1 cellular context compared by ENCODE assay signal in genomic region chr7:76317782-76318487, GRCh38.
TF ChIP-seq lines count a peak whose summit lies in the region.

No MANE protein-coding gene starts in this region.

TF ChIP-seq in HEK293, 187 proteins besides CTCF, POLR2A, EP300 and RAD21 (continued from another document and continues in another):
- TF ChIP-seq, protein P1, sequence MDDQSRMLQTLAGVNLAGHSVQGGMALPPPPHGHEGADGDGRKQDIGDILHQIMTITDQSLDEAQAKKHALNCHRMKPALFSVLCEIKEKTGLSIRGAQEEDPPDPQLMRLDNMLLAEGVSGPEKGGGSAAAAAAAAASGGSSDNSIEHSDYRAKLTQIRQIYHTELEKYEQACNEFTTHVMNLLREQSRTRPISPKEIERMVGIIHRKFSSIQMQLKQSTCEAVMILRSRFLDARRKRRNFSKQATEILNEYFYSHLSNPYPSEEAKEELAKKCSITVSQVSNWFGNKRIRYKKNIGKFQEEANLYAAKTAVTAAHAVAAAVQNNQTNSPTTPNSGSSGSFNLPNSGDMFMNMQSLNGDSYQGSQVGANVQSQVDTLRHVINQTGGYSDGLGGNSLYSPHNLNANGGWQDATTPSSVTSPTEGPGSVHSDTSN (CRISPR knock-in tag; IDR thresholded peaks at IDR 0.05) = no peak
- TF ChIP-seq GLI2 (tag by site-specific recombination; IDR thresholded peaks at IDR 0.05; ENCODE audit: borderline replicate concordance, low read depth) (no peak), TRIM28 (IDR thresholded peaks at IDR 0.05; ENCODE audit: borderline replicate concordance, low read length) (no peak), ZNF596 (tag by site-specific recombination; IDR thresholded peaks at IDR 0.05) (no peak), MYNN (tag by site-specific recombination; IDR thresholded peaks at IDR 0.05; ENCODE audit: borderline replicate concordance) (0 out of 2 replicates have a peak, but pooled peaks have one; percentile 68), ZNF146 (tag by site-specific recombination; IDR thresholded peaks at IDR 0.05) (no peak), ZNF639 (tag by site-specific recombination; IDR thresholded peaks at IDR 0.05) (no peak), ZNF626 (tag by site-specific recombination; IDR thresholded peaks at IDR 0.05) (no peak), ZNF530 (tag by site-specific recombination; IDR thresholded peaks at IDR 0.05; ENCODE audit: low read depth) (no peak), ATF2 (tag by site-specific recombination; IDR thresholded peaks at IDR 0.05; ENCODE audit: low read depth) (peak; percentile 87), PATZ1 (tag by site-specific recombination; IDR thresholded peaks at IDR 0.05) (peak; percentile 71), ZNF2 (tag by site-specific recombination; IDR thresholded peaks at IDR 0.05) (no peak; the same call in 1 of the 2 replicates), ZNF830 (tag by site-specific recombination; IDR thresholded peaks at IDR 0.05; ENCODE audit: low read depth) (no peak), ZNF274 (IDR thresholded peaks at IDR 0.05; ENCODE audit: low read length) (no peak), ZNF274 (tag by site-specific recombination; IDR thresholded peaks at IDR 0.05; ENCODE audit: borderline replicate concordance) (no peak), ZXDB (tag by site-specific recombination; IDR thresholded peaks at IDR 0.05) (peak; percentile 75; the same call in 1 of the 2 replicates), SALL2 (tag by site-specific recombination; IDR thresholded peaks at IDR 0.05; ENCODE audit: borderline replicate concordance) (no peak), GLIS2 (tag by site-specific recombination; IDR thresholded peaks at IDR 0.05) (peak; percentile 79), ZNF416 (tag by site-specific recombination; IDR thresholded peaks at IDR 0.05) (no peak), ZNF23 (tag by site-specific recombination; IDR thresholded peaks at IDR 0.05; ENCODE audit: borderline replicate concordance) (no peak), SP3 (tag by site-specific recombination; IDR thresholded peaks at IDR 0.05) (peak; percentile 77), ZNF48 (tag by site-specific recombination; IDR thresholded peaks at IDR 0.05) (no peak), ZNF394 (tag by site-specific recombination; IDR thresholded peaks at IDR 0.05; ENCODE audit: borderline replicate concordance) (no peak), ZNF324 (tag by site-specific recombination; IDR thresholded peaks at IDR 0.05) (no peak), ZNF529 (tag by site-specific recombination; IDR thresholded peaks at IDR 0.05; ENCODE audit: insufficient replicate concordance) (no peak), ZBTB20 (tag by site-specific recombination; IDR thresholded peaks at IDR 0.05) (peak; percentile 99), ZFHX2 (tag by site-specific recombination; conservative IDR thresholded peaks at IDR 0.05) (peak; percentile 53), ZNF558 (tag by site-specific recombination; IDR thresholded peaks at IDR 0.05) (no peak), ZNF704 (tag by site-specific recombination; IDR thresholded peaks at IDR 0.05) (no peak), ZNF211 (tag by site-specific recombination; IDR thresholded peaks at IDR 0.05; ENCODE audit: low read depth) (no peak), ZNF16 (tag by site-specific recombination; IDR thresholded peaks at IDR 0.05; ENCODE audit: low read depth) (no peak), ZNF571 (tag by site-specific recombination; IDR thresholded peaks at IDR 0.05) (no peak), ZNF785 (tag by site-specific recombination; IDR thresholded peaks at IDR 0.05) (no peak), ZNF664 (tag by site-specific recombination; IDR thresholded peaks at IDR 0.05) (no peak), ZNF133 (tag by site-specific recombination; IDR thresholded peaks at IDR 0.05) (no peak)
- TF ChIP-seq, protein P2, sequence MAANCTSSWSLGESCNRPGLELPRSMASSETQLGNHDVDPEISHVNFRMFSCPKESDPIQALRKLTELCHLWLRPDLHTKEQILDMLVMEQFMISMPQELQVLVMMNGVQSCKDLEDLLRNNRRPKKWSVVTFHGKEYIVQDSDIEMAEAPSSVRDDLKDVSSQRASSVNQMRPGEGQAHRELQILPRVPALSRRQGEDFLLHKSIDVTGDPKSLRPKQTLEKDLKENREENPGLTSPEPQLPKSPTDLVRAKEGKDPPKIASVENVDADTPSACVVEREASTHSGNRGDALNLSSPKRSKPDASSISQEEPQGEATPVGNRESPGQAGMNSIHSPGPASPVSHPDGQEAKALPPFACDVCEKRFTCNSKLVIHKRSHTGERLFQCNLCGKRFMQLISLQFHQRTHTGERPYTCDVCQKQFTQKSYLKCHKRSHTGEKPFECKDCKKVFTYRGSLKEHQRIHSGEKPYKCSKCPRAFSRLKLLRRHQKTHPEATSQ (tag by site-specific recombination; IDR thresholded peaks at IDR 0.05) = no peak
- TF ChIP-seq, protein P3, sequence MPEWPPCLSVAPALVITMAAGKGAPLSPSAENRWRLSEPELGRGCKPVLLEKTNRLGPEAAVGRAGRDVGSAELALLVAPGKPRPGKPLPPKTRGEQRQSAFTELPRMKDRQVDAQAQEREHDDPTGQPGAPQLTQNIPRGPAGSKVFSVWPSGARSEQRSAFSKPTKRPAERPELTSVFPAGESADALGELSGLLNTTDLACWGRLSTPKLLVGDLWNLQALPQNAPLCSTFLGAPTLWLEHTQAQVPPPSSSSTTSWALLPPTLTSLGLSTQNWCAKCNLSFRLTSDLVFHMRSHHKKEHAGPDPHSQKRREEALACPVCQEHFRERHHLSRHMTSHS (tag by site-specific recombination; IDR thresholded peaks at IDR 0.05) = no peak
- TF ChIP-seq, protein P4, sequence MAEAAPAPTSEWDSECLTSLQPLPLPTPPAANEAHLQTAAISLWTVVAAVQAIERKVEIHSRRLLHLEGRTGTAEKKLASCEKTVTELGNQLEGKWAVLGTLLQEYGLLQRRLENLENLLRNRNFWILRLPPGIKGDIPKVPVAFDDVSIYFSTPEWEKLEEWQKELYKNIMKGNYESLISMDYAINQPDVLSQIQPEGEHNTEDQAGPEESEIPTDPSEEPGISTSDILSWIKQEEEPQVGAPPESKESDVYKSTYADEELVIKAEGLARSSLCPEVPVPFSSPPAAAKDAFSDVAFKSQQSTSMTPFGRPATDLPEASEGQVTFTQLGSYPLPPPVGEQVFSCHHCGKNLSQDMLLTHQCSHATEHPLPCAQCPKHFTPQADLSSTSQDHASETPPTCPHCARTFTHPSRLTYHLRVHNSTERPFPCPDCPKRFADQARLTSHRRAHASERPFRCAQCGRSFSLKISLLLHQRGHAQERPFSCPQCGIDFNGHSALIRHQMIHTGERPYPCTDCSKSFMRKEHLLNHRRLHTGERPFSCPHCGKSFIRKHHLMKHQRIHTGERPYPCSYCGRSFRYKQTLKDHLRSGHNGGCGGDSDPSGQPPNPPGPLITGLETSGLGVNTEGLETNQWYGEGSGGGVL (tag by site-specific recombination; IDR thresholded peaks at IDR 0.05) = peak; percentile 74
- TF ChIP-seq, protein P5, sequence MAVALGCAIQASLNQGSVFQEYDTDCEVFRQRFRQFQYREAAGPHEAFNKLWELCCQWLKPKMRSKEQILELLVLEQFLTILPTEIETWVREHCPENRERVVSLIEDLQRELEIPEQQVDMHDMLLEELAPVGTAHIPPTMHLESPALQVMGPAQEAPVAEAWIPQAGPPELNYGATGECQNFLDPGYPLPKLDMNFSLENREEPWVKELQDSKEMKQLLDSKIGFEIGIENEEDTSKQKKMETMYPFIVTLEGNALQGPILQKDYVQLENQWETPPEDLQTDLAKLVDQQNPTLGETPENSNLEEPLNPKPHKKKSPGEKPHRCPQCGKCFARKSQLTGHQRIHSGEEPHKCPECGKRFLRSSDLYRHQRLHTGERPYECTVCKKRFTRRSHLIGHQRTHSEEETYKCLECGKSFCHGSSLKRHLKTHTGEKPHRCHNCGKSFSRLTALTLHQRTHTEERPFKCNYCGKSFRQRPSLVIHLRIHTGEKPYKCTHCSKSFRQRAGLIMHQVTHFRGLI (tag by site-specific recombination; IDR thresholded peaks at IDR 0.05) = no peak; the same call in 1 of the 2 replicates
- TF ChIP-seq, protein P6, sequence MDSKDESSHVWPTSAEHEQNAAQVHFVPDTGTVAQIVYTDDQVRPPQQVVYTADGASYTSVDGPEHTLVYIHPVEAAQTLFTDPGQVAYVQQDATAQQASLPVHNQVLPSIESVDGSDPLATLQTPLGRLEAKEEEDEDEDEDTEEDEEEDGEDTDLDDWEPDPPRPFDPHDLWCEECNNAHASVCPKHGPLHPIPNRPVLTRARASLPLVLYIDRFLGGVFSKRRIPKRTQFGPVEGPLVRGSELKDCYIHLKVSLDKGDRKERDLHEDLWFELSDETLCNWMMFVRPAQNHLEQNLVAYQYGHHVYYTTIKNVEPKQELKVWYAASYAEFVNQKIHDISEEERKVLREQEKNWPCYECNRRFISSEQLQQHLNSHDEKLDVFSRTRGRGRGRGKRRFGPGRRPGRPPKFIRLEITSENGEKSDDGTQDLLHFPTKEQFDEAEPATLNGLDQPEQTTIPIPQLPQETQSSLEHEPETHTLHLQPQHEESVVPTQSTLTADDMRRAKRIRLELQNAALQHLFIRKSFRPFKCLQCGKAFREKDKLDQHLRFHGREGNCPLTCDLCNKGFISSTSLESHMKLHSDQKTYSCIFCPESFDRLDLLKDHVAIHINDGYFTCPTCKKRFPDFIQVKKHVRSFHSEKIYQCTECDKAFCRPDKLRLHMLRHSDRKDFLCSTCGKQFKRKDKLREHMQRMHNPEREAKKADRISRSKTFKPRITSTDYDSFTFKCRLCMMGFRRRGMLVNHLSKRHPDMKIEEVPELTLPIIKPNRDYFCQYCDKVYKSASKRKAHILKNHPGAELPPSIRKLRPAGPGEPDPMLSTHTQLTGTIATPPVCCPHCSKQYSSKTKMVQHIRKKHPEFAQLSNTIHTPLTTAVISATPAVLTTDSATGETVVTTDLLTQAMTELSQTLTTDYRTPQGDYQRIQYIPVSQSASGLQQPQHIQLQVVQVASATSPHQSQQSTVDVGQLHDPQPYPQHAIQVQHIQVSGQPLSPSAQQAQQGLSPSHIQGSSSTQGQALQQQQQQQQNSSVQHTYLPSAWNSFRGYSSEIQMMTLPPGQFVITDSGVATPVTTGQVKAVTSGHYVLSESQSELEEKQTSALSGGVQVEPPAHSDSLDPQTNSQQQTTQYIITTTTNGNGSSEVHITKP (tag by site-specific recombination; IDR thresholded peaks at IDR 0.05) = no peak
- TF ChIP-seq, protein P7, sequence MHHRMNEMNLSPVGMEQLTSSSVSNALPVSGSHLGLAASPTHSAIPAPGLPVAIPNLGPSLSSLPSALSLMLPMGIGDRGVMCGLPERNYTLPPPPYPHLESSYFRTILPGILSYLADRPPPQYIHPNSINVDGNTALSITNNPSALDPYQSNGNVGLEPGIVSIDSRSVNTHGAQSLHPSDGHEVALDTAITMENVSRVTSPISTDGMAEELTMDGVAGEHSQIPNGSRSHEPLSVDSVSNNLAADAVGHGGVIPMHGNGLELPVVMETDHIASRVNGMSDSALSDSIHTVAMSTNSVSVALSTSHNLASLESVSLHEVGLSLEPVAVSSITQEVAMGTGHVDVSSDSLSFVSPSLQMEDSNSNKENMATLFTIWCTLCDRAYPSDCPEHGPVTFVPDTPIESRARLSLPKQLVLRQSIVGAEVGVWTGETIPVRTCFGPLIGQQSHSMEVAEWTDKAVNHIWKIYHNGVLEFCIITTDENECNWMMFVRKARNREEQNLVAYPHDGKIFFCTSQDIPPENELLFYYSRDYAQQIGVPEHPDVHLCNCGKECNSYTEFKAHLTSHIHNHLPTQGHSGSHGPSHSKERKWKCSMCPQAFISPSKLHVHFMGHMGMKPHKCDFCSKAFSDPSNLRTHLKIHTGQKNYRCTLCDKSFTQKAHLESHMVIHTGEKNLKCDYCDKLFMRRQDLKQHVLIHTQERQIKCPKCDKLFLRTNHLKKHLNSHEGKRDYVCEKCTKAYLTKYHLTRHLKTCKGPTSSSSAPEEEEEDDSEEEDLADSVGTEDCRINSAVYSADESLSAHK (tag by site-specific recombination; IDR thresholded peaks at IDR 0.05) = no peak
